Comparison of ENCODE assay signal across 8 cellular contexts in genomic region chr7:105691692-105692564, GRCh38.
DNase-seq lines count a peak whose midpoint lies in the region; ATAC-seq and TF ChIP-seq lines count a peak whose summit lies in the region.

No MANE protein-coding gene starts in this region.

- no peaks in the 10 kb centered on the region for H3K27me3 ChIP-seq in trophoblast cell (ENCODE audit: insufficient read depth, low read length)

- no peak overlapping the region for H2BK5ac ChIP-seq in trophoblast cell (ENCODE audit: low read depth, low read length, poor library complexity)

- ATAC-seq in GM21528 (IDR thresholded peaks at IDR 0.05; ENCODE audit: low FRiP score, unreplicated experiment), result no peak

- H3K4ac ChIP-seq in trophoblast cell (ENCODE audit: low read depth, low read length), result no peak overlapping the region

- CTCF ChIA-PET in OCI-LY7 (lab: Charles Lee; ENCODE audit: unreplicated experiment), result no interaction called here

- DNase-seq in Daoy (ENCODE audit: low read depth), result peak; percentile 73
- DNase-seq in HFF-Myc (ENCODE audit: extremely low read depth, low read depth), result peak; percentile 68
- DNase-seq in OCI-LY7 (ENCODE audit: low spot score), result peak; percentile 28
- DNase-seq in activated effector memory CD4-positive, alpha-beta T cell treated with Interleukin-2 at 50 U/mL for 16 hours, result peak; percentile 72
- DNase-seq in foreskin melanocyte, result peak; percentile 28
- peak in 1 of 2 donors; percentile 66 for DNase-seq in trophoblast cell
- no peak for DNase-seq in mesenteric fat pad (ENCODE audit: low spot score)

- no peak overlapping the region for H3K27ac ChIP-seq in OCI-LY7 (ENCODE audit: low read depth, low read length, poor library complexity, severe bottlenecking)
- no peak overlapping the region for H3K27ac ChIP-seq in trophoblast cell (ENCODE audit: low read depth, low read length)

- H4K91ac ChIP-seq in trophoblast cell (ENCODE audit: low read depth, low read length), result no peak overlapping the region

- H3K36me3 ChIP-seq in OCI-LY7 (ENCODE audit: insufficient read depth, low read length) (no peaks in the 10 kb centered on the region), trophoblast cell (ENCODE audit: control insufficient read depth in 1 of 2, insufficient read depth in 2 of 2, low read length in 2 of 2) (no peaks in the 10 kb centered on the region)

- H3K9me3 ChIP-seq in OCI-LY7 (ENCODE audit: low read length) (no peaks in the 10 kb centered on the region), trophoblast cell (ENCODE audit: insufficient read depth, low read depth, low read length) (peaks cover 2% of the 10 kb centered on the region)

- no peak overlapping the region for H3K14ac ChIP-seq in trophoblast cell (ENCODE audit: low read length)

- BruUV-seq in OCI-LY7 (replicated peaks; lab: Mats Ljungman, UMichigan), result no TSS peak

- H2BK120ac ChIP-seq in trophoblast cell (ENCODE audit: insufficient read depth, low read length, poor library complexity), result no peak overlapping the region

- H3K79me2 ChIP-seq in OCI-LY7 (ENCODE audit: insufficient read depth, low read depth, low read length) (no peaks in the 10 kb centered on the region), trophoblast cell (ENCODE audit: control insufficient read depth, insufficient read depth, low read length, poor library complexity) (no peaks in the 10 kb centered on the region)

- H4K8ac ChIP-seq in trophoblast cell (ENCODE audit: low read depth, low read length), result no peak overlapping the region

- H2AK5ac ChIP-seq in trophoblast cell (ENCODE audit: low read length), result no peak overlapping the region

- no peak overlapping the region for H2BK12ac ChIP-seq in trophoblast cell (ENCODE audit: low read length)

- TF ChIP-seq CTCF in HFF-Myc (IDR thresholded peaks at IDR 0.05; ENCODE audit: low read depth, low read length, missing control alignments), result no peak
- no peak for TF ChIP-seq CTCF in OCI-LY7 (conservative IDR thresholded peaks at IDR 0.05; ENCODE audit: low read length)

- H3K4me1 ChIP-seq in OCI-LY7 (ENCODE audit: insufficient read depth, low read length, poor library complexity, severe bottlenecking) (peaks cover 13% of the 10 kb centered on the region), trophoblast cell (ENCODE audit: control insufficient read depth in 1 of 2, insufficient read depth in 2 of 2, low read length in 2 of 2) (peaks cover 12 to 18% of the 10 kb centered on the region in 2 experiments)

- no peak overlapping the region for H3K23ac ChIP-seq in trophoblast cell (ENCODE audit: low read length)

- no peak overlapping the region for H3K18ac ChIP-seq in trophoblast cell (ENCODE audit: low read length)

- peak overlapping the region; percentile 47 for H3K4me2 ChIP-seq in OCI-LY7 (ENCODE audit: low read length)
- peak overlapping the region; percentile 14 for H3K4me2 ChIP-seq in trophoblast cell (ENCODE audit: low read length)

- intact Hi-C loops in OCI-LY7 (cut with micrococcal nuclease; ENCODE audit: unreplicated experiment), result no loop called here

- WGBS in trophoblast cell (ENCODE audit: extremely low coverage, insufficient coverage, insufficient read length), result no CpG with 5 or more reads among the region's 21 CpGs

- H3K4me3 ChIP-seq in HFF-Myc (replicated peaks; ENCODE audit: low read depth, low read length) (peak overlapping the region; percentile 39), OCI-LY7 (ENCODE audit: low read depth, low read length, poor library complexity, severe bottlenecking) (peak overlapping the region; percentile 39), trophoblast cell (ENCODE audit: low read depth, low read length) (no peak overlapping the region)

- no peak overlapping the region for H3K9ac ChIP-seq in trophoblast cell (ENCODE audit: low read length)

- peak overlapping the region; percentile 96; the same call in 1 of the 2 replicates for H2AFZ ChIP-seq in OCI-LY7 (ENCODE audit: low read length)
- H2AFZ ChIP-seq in trophoblast cell (ENCODE audit: insufficient read depth, low read length, poor library complexity), result no peak overlapping the region

- no peaks in the 10 kb centered on the region for H3K9me2 ChIP-seq in OCI-LY7 (ENCODE audit: insufficient read depth, low read length)

- H3K79me1 ChIP-seq in trophoblast cell (ENCODE audit: low read length), result no peaks in the 10 kb centered on the region

- POLR2A ChIA-PET in OCI-LY7 (lab: Charles Lee), result interaction anchor here (0.6 to 1.2 kb wide), 3 partner anchors 10 to 297 kb away, joined by 3 to 5 read pairs (median 3); no protein-coding TSS in a partner anchor

- no peaks in the 10 kb centered on the region for H4K20me1 ChIP-seq in OCI-LY7 (ENCODE audit: insufficient read depth, low read length)

- no peak overlapping the region for H4K12ac ChIP-seq in trophoblast cell (ENCODE audit: low read depth, low read length)
